ENCODE assay signal across 21 cellular contexts in the genomic region with DNA sequence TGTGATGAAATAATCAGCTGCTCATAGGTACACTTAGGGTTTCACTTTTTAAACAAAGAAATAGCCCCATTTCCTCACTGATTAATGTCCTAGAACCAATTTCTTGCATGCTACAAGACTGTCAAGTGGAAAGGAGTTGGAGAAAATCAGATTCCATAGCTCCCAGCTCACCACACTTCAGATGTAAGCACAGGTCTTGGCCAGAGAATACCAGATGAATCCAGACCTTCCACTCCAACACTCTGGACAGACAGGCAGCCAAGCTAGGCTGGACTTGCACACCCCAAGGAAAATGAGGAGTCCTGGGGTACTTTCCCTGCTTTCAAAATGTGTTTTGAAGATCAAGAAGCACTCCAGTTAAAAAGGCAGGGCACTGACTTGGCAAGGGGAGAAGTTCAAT.
DNase-seq lines count a peak whose midpoint lies in the region; TF ChIP-seq lines count a peak whose summit lies in the region.
"Had no signal": no experiment of that assay in that cellular context is flagged by ENCODE, and none has a peak within 500 bp of the region (broad histone marks: within the 10 kb centered on the region; RNA-seq: fewer than 3 reads in every experiment).

No MANE protein-coding gene starts in this region.

- no peaks in the 10 kb centered on the region for H3K9me3 Mint-ChIP-seq in activated naive CD4-positive, alpha-beta T cell treated with anti-CD3 and anti-CD28 coated beads, Interleukin-2, amount 50 U/mL, for 24 hours
- H3K9me3 Mint-ChIP-seq: activated CD8-positive, alpha-beta T cell treated with anti-CD3 and anti-CD28 coated beads for 36 hours; CD8-positive, alpha-beta memory T cell; natural killer cell had no signal

- no peak overlapping the region for H3K9ac ChIP-seq in mesenchymal stem cell (ENCODE audit: low read length)
- H3K9ac ChIP-seq in neuronal stem cell (ENCODE audit: low read depth, low read length, poor library complexity), result no peak overlapping the region
- H3K9ac ChIP-seq: parathyroid adenoma had no signal

- no peak overlapping the region for H2BK12ac ChIP-seq in mesenchymal stem cell (ENCODE audit: low read length in 2 of 2)
- H2BK12ac ChIP-seq in neuronal stem cell (ENCODE audit: low read length), result no peak overlapping the region

- no peak for DNase-seq in activated naive CD4-positive, alpha-beta T cell (lab: John Stamatoyannopoulos, UW)
- DNase-seq in esophagus muscularis mucosa (ENCODE audit: extremely low spot score) (peak; percentile 21), mesenchymal stem cell (no peak), tibial artery (no peak), transverse colon (no peak), C1 segment of cervical spinal cord (lab: John Stamatoyannopoulos, UW) (no peak), neuronal stem cell (ENCODE audit: low spot score) (no peak)
- DNase-seq: 8988T; activated CD8-positive, alpha-beta T cell treated with anti-CD3 and anti-CD28 coated beads for 36 hours; activated naive CD4-positive, alpha-beta T cell treated with Interleukin-2 at 50 U/mL for 16 hours; amniotic stem cell; CD8-positive, alpha-beta memory T cell; KBM-7; kidney glomerular epithelial cell; natural killer cell; NCI-H187 treated with DMSO at 0.1 percent for 48 hours; NCI-H2227 treated with DMSO at 0.1 percent for 48 hours had no signal

- H3K79me1 ChIP-seq in mesenchymal stem cell (replicated peaks; ENCODE audit: low read length, poor library complexity, severe bottlenecking) (no peaks in the 10 kb centered on the region), neuronal stem cell (ENCODE audit: low read depth, low read length) (no peaks in the 10 kb centered on the region)

- H3K27me3 Mint-ChIP-seq in activated naive CD4-positive, alpha-beta T cell treated with anti-CD3 and anti-CD28 coated beads, Interleukin-2, amount 50 U/mL, for 24 hours, result no peaks in the 10 kb centered on the region
- H3K27me3 Mint-ChIP-seq: activated CD8-positive, alpha-beta T cell treated with anti-CD3 and anti-CD28 coated beads for 36 hours; CD8-positive, alpha-beta memory T cell had no signal

- H3K4me1 ChIP-seq in esophagus muscularis mucosa, result peaks cover 0 to 15% (median 9%) of the 10 kb centered on the region in 4 donors
- H3K4me1 ChIP-seq in mesenchymal stem cell (ENCODE audit: control insufficient read depth, insufficient read depth, low read depth, low read length), result peaks cover 9% of the 10 kb centered on the region
- peaks cover 0 to 26% (median 20%) of the 10 kb centered on the region in 4 donors for H3K4me1 ChIP-seq in tibial artery
- no peaks in the 10 kb centered on the region for H3K4me1 ChIP-seq in transverse colon
- H3K4me1 ChIP-seq in neuronal stem cell (ENCODE audit: control insufficient read depth in 2 of 2, insufficient read depth in 1 of 2, low read depth in 1 of 2, low read length in 2 of 2), result no peaks in the 10 kb centered on the region
- H3K4me1 ChIP-seq: parathyroid adenoma had no signal

- H3K4me2 ChIP-seq in mesenchymal stem cell (ENCODE audit: low read length, poor library complexity, severe bottlenecking) (no peak overlapping the region), neuronal stem cell (ENCODE audit: insufficient read depth, low read length, poor library complexity, severe bottlenecking) (no peak overlapping the region)

- no peak overlapping the region for H2BK15ac ChIP-seq in mesenchymal stem cell (ENCODE audit: low read depth, poor library complexity, severe bottlenecking)
- H2BK15ac ChIP-seq in neuronal stem cell (ENCODE audit: low read length), result no peak overlapping the region

- in situ Hi-C loops in transverse colon (cut with MboI; ENCODE audit: low pct_ligation_motif_present in 1 of 4, low pct_unique_long_range_greater_than_20kb in 1 of 4, low sequenced_read_pairs in 3 of 4), result loop anchor here in 1 of 4 donors (10.0 kb wide), 1 partner anchor 77 kb away; no protein-coding TSS in a partner anchor

- H4K8ac ChIP-seq in mesenchymal stem cell (ENCODE audit: low read length), result no peak overlapping the region
- H4K8ac ChIP-seq in neuronal stem cell (ENCODE audit: low read depth, low read length), result no peak overlapping the region

- no peak overlapping the region for H3K18ac ChIP-seq in mesenchymal stem cell (ENCODE audit: low read depth in 1 of 2, low read length in 2 of 2)
- H3K18ac ChIP-seq in neuronal stem cell (ENCODE audit: low read length), result no peak overlapping the region

- intact Hi-C loops in esophagus muscularis mucosa (cut with DNase I) (no loop called here), tibial artery (cut with DNase I; ENCODE audit: low total_unique reads) (no loop called here), transverse colon (cut with DNase I; ENCODE audit: low total_unique reads) (no loop called here)

- H3K36me3 Mint-ChIP-seq in activated naive CD4-positive, alpha-beta T cell treated with anti-CD3 and anti-CD28 coated beads, Interleukin-2, amount 50 U/mL, for 24 hours, result peaks cover 5% of the 10 kb centered on the region
- H3K36me3 Mint-ChIP-seq: natural killer cell had no signal

- H3K23ac ChIP-seq in mesenchymal stem cell (ENCODE audit: low read length in 2 of 2) (no peak overlapping the region), neuronal stem cell (ENCODE audit: low read depth, low read length, poor library complexity) (no peak overlapping the region)

- H4K91ac ChIP-seq in mesenchymal stem cell (ENCODE audit: low read length) (no peak overlapping the region), neuronal stem cell (ENCODE audit: low read depth, low read length, poor library complexity) (no peak overlapping the region)

- H2BK5ac ChIP-seq in mesenchymal stem cell (ENCODE audit: low read depth, low read length, poor library complexity, severe bottlenecking) (no peak overlapping the region), neuronal stem cell (ENCODE audit: low read length) (no peak overlapping the region)

- H3K4me3 Mint-ChIP-seq in activated naive CD4-positive, alpha-beta T cell treated with anti-CD3 and anti-CD28 coated beads, Interleukin-2, amount 50 U/mL, for 24 hours, result no peak overlapping the region
- H3K4me3 Mint-ChIP-seq: activated CD8-positive, alpha-beta T cell treated with anti-CD3 and anti-CD28 coated beads for 36 hours; CD8-positive, alpha-beta memory T cell; mesothelial cell of epicardium had no signal

- peaks cover 28% of the 10 kb centered on the region for H3K4me1 Mint-ChIP-seq in activated naive CD4-positive, alpha-beta T cell treated with anti-CD3 and anti-CD28 coated beads, Interleukin-2, amount 50 U/mL, for 24 hours

- no peaks in the 10 kb centered on the region for H3K36me3 ChIP-seq in esophagus muscularis mucosa
- no peaks in the 10 kb centered on the region for H3K36me3 ChIP-seq in mesenchymal stem cell (ENCODE audit: control insufficient read depth in 1 of 2, insufficient read depth in 2 of 2, low read depth in 1 of 2, low read length in 2 of 2)
- no peaks in the 10 kb centered on the region for H3K36me3 ChIP-seq in tibial artery
- no peaks in the 10 kb centered on the region for H3K36me3 ChIP-seq in transverse colon
- no peaks in the 10 kb centered on the region for H3K36me3 ChIP-seq in neuronal stem cell (replicated peaks in 1 of 2; ENCODE audit: control insufficient read depth in 2 of 2, insufficient read depth in 2 of 2, low read length in 2 of 2)

- TF ChIP-seq CTCF in esophagus muscularis mucosa (IDR thresholded peaks at IDR 0.05) (no peak), tibial artery (IDR thresholded peaks at IDR 0.05) (no peak), transverse colon (IDR thresholded peaks at IDR 0.05) (no peak)

- H2AFZ ChIP-seq in mesenchymal stem cell (ENCODE audit: low read depth, low read length) (no peak overlapping the region), neuronal stem cell (ENCODE audit: low read length) (no peak overlapping the region)
- H2AFZ ChIP-seq: parathyroid adenoma had no signal

- H2BK120ac ChIP-seq in mesenchymal stem cell (ENCODE audit: low read depth, low read length) (no peak overlapping the region), neuronal stem cell (ENCODE audit: low read depth, low read length) (no peak overlapping the region)

- no peak for TF ChIP-seq POLR2A in esophagus muscularis mucosa (IDR thresholded peaks at IDR 0.05; ENCODE audit: low read depth)
- no peak for TF ChIP-seq POLR2A in transverse colon (IDR thresholded peaks at IDR 0.05)

- H3K4me3 ChIP-seq in esophagus muscularis mucosa (no peak overlapping the region), mesenchymal stem cell (ENCODE audit: insufficient read depth in 1 of 2, low read depth in 1 of 2, low read length in 2 of 2) (no peak overlapping the region), tibial artery (no peak overlapping the region), transverse colon (no peak overlapping the region), neuronal stem cell (ENCODE audit: low read length in 2 of 2) (no peak overlapping the region)
- H3K4me3 ChIP-seq: GM12878 had no signal

- TF ChIP-seq EP300 in esophagus muscularis mucosa (IDR thresholded peaks at IDR 0.05) (no peak), transverse colon (IDR thresholded peaks at IDR 0.05; ENCODE audit: low read depth) (no peak)

- H3K27ac ChIP-seq in esophagus muscularis mucosa (replicated peaks in 1 of 4) (no peak overlapping the region), mesenchymal stem cell (ENCODE audit: low read length, poor library complexity, severe bottlenecking) (no peak overlapping the region), tibial artery (peak overlapping the region; percentile 65 to 76), transverse colon (no peak overlapping the region), neuronal stem cell (replicated peaks; ENCODE audit: low read length) (no peak overlapping the region)
- H3K27ac ChIP-seq: parathyroid adenoma had no signal

- H3K27me3 ChIP-seq in esophagus muscularis mucosa, result no peaks in the 10 kb centered on the region
- H3K27me3 ChIP-seq in mesenchymal stem cell (ENCODE audit: control insufficient read depth in 1 of 2, insufficient read depth in 1 of 2, low read length in 2 of 2), result no peaks in the 10 kb centered on the region
- H3K27me3 ChIP-seq in tibial artery, result no peaks in the 10 kb centered on the region
- no peaks in the 10 kb centered on the region for H3K27me3 ChIP-seq in transverse colon
- no peaks in the 10 kb centered on the region for H3K27me3 ChIP-seq in neuronal stem cell (ENCODE audit: control insufficient read depth in 3 of 3, insufficient read depth in 3 of 3, low read depth in 1 of 3, low read length in 3 of 3)

- H3K9me3 ChIP-seq in esophagus muscularis mucosa, result no peaks in the 10 kb centered on the region
- H3K9me3 ChIP-seq in mesenchymal stem cell (ENCODE audit: control insufficient read depth, low read length), result no peaks in the 10 kb centered on the region
- no peaks in the 10 kb centered on the region for H3K9me3 ChIP-seq in tibial artery
- H3K9me3 ChIP-seq in transverse colon, result no peaks in the 10 kb centered on the region
- H3K9me3 ChIP-seq in neuronal stem cell (replicated peaks in 1 of 2; ENCODE audit: control insufficient read depth in 2 of 2, insufficient read depth in 1 of 2, low read depth in 1 of 2, low read length in 2 of 2), result no peaks in the 10 kb centered on the region

- H3K14ac ChIP-seq in mesenchymal stem cell (ENCODE audit: low read length in 2 of 2), result no peak overlapping the region
- no peak overlapping the region for H3K14ac ChIP-seq in neuronal stem cell (ENCODE audit: low read length)

- H3K4ac ChIP-seq in mesenchymal stem cell (ENCODE audit: low read depth in 1 of 2, low read length in 2 of 2) (no peak overlapping the region), neuronal stem cell (ENCODE audit: low read length) (no peak overlapping the region)

- H3K27ac Mint-ChIP-seq in activated naive CD4-positive, alpha-beta T cell treated with anti-CD3 and anti-CD28 coated beads, Interleukin-2, amount 50 U/mL, for 24 hours, result peak overlapping the region; percentile 1
- H3K27ac Mint-ChIP-seq: mesothelial cell of epicardium had no signal

- H2AK5ac ChIP-seq in mesenchymal stem cell (ENCODE audit: low read length, severe bottlenecking) (peak overlapping the region; percentile 29), neuronal stem cell (ENCODE audit: low read depth, low read length) (no peak overlapping the region)

Comparison
In these comparisons a context has a peak if more than half of its experiments do, and no peak if none do; other contexts are left out.
1. H3K27ac ChIP-seq: peak in tibial artery (2 of 2); none in esophagus muscularis mucosa (0 of 4), mesenchymal stem cell (single experiment), transverse colon (0 of 4) and neuronal stem cell (single experiment).